8 cellular contexts compared by ENCODE assay signal in genomic region chr15:58332676-58333400, GRCh38.
A peak's percentile ranks its signal among the peaks of the same experiment; 100 is the strongest.
DNase-seq lines count a peak whose midpoint lies in the region; FAIRE-seq lines count a peak whose summit lies in the region.

No MANE protein-coding gene starts in this region.

- no peak overlapping the region for H3K4me3 ChIP-seq in mucosa of stomach (ENCODE audit: low read length)

- no peak for FAIRE-seq in urothelium cell line (lab: Jason Lieb, UNC)

- peak overlapping the region; percentile 76 for H3K27ac ChIP-seq in caudate nucleus (ENCODE audit: low read depth, low read length)

- no peaks in the 10 kb centered on the region for H3K27me3 ChIP-seq in mucosa of stomach (ENCODE audit: control insufficient read depth, insufficient read depth, low read length)

- peak overlapping the region; percentile 35 for H3K9ac ChIP-seq in mucosa of stomach (ENCODE audit: low read length)

- no peaks in the 10 kb centered on the region for H3K36me3 ChIP-seq in mucosa of stomach (ENCODE audit: control insufficient read depth, insufficient read depth, low read length)

- DNase-seq in EH (ENCODE audit: low read depth) (peak; percentile 91), MV-4-11 (lab: John Stamatoyannopoulos, UW) (peak; percentile 72), caudate nucleus (lab: John Stamatoyannopoulos, UW) (peak in 1 of 61 donors; percentile 25), germinal center (ENCODE audit: low spot score) (no peak), SK-N-DZ (ENCODE audit: low spot score) (no peak), urothelium cell line (ENCODE audit: low spot score) (no peak), NCI-H1930 (lab: John Stamatoyannopoulos, UW) (no peak)

- no peaks in the 10 kb centered on the region for H3K9me3 ChIP-seq in mucosa of stomach (ENCODE audit: control insufficient read depth, low read length)

- H3K4me1 ChIP-seq in mucosa of stomach (ENCODE audit: control insufficient read depth, insufficient read depth, low read length), result peaks cover 36% of the 10 kb centered on the region

Comparison
In these comparisons a context has a peak if more than half of its experiments do, and no peak if none do; other contexts are left out.
1. DNase-seq: peak in EH (single experiment) and MV-4-11 (single experiment); none in germinal center (single experiment), SK-N-DZ (single experiment), urothelium cell line (single experiment) and NCI-H1930 (0 of 2).